Comparison of ENCODE assay signal across 24 cellular contexts in the genomic region with DNA sequence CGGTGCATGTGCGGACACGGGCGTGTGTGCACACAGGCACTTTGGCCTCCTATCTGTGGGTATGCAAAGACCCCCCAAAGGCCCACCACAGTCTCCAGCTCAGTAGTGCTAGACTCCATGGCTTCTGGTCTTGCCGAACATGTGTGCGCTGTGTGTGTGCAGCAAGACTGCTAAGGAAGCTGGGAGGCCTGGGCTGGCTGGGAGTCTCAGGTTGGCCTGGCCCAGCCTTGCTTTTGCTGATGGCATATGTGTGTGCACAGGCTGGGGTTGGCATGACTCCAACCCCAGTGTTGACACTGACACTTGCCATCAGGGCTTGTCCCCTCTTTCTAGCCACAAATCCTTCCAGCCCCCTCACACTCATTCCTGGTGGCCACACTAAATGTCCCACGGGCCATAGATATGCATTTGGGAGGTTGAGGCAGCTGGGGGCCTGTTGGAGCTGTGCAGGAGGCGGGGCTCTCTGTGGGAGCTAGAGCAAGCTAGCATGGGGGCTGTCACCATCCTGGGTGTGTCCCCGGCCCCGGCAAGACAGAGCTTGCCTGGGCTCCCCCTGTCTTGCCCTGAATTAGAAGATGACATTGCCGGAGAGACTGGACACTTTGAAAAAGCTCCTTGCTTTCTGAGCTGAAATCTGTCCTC.
DNase-seq lines count a peak whose midpoint lies in the region; ATAC-seq, FAIRE-seq and TF ChIP-seq lines count a peak whose summit lies in the region.
"Had no signal": no experiment of that assay in that cellular context is flagged by ENCODE, and none has a peak within 500 bp of the region (broad histone marks: within the 10 kb centered on the region; RNA-seq: fewer than 3 reads in every experiment).

No MANE protein-coding gene starts in this region.

- no peak for TF ChIP-seq RAD21 in IMR-90 (IDR thresholded peaks at IDR 0.05; ENCODE audit: low read length)
- no peak for TF ChIP-seq RAD21 in HepG2 (CRISPR knock-in tag; IDR thresholded peaks at IDR 0.05)

- BruUV-seq in IMR-90 (replicated peaks; lab: Mats Ljungman, UMichigan) (no TSS peak), HepG2 (replicated peaks; lab: Mats Ljungman, UMichigan) (no TSS peak)

- H3K14ac ChIP-seq in IMR-90 (replicated peaks; ENCODE audit: low read depth, low read length), result no peak overlapping the region

- no peak overlapping the region for H3K56ac ChIP-seq in IMR-90 (ENCODE audit: extremely low read depth, insufficient read depth, low read length)

- H2AFZ ChIP-seq in IMR-90 (replicated peaks; ENCODE audit: low read length, poor library complexity) (no peak overlapping the region), HepG2 (ENCODE audit: low read length) (no peak overlapping the region)

- peak overlapping the region; percentile 28 for H2AK9ac ChIP-seq in IMR-90 (replicated peaks; ENCODE audit: low read depth, low read length, poor library complexity)

- no CpG with 5 or more reads among the region's 11 CpGs for WGBS in IMR-90 (ENCODE audit: extremely low coverage in 2 of 2, insufficient read length in 1 of 2), 2 experiments
- WGBS in HepG2 (ENCODE audit: low lambda C conversion rate), result 57% methylated on average over 1 of the region's 11 CpGs
- 82 to 96% (median 83%) methylated on average over 7 to 11 of the region's 11 CpGs for WGBS in stomach, 5 donors

- CTCF ChIA-PET in IMR-90 (lab: Yijun Ruan, JAX) (no interaction called here), HepG2 (lab: Yijun Ruan, JAX; ENCODE audit: low intra/inter-chr PET ratio, low total read pairs) (no interaction called here)

- peak; percentile 25 for ATAC-seq in activated naive CD8-positive, alpha-beta T cell treated with anti-CD3 and anti-CD28 coated beads, Interleukin-2, amount 50 U/mL, for 24 hours
- no peak for ATAC-seq in IMR-90 (ENCODE audit: low read depth)
- ATAC-seq in RWPE2 (ENCODE audit: low read depth), result no peak
- no peak for ATAC-seq in HepG2
- ATAC-seq: PC-3, T-helper 17 cell had no signal

- TF ChIP-seq EP300 in HepG2 (IDR thresholded peaks at IDR 0.05; ENCODE audit: low read depth in 2 of 2, low read length in 2 of 2) (no peak), HepG2 (CRISPR knock-in tag; IDR thresholded peaks at IDR 0.05; ENCODE audit: borderline replicate concordance) (no peak), stomach (IDR thresholded peaks at IDR 0.05) (no peak)

- no peak overlapping the region for H3K4ac ChIP-seq in IMR-90 (ENCODE audit: low read depth, low read length)

- H3K27ac ChIP-seq in IMR-90 (ENCODE audit: insufficient read depth, low read length), result no peak overlapping the region
- H3K27ac ChIP-seq in RWPE2 (ENCODE audit: poor library complexity, severe bottlenecking), result no peak overlapping the region
- H3K27ac ChIP-seq in HepG2 (ENCODE audit: extremely low read length, insufficient read depth, low read length), result no peak overlapping the region
- no peak overlapping the region for H3K27ac ChIP-seq in stomach
- H3K27ac ChIP-seq: SJCRH30 had no signal

- no peak overlapping the region for H3K27ac Mint-ChIP-seq in activated naive CD8-positive, alpha-beta T cell treated with anti-CD3 and anti-CD28 coated beads, Interleukin-2, amount 50 U/mL, for 24 hours
- no peak overlapping the region for H3K27ac Mint-ChIP-seq in activated naive CD8-positive, alpha-beta T cell treated with anti-CD3 and anti-CD28 coated beads for 36 hours
- H3K27ac Mint-ChIP-seq: T-helper 17 cell had no signal

- H3K27me3 ChIP-seq in IMR-90 (ENCODE audit: control insufficient read depth, insufficient read depth, low read length) (peaks cover 16% of the 10 kb centered on the region; the same call in 1 of the 2 replicates), RWPE2 (ENCODE audit: insufficient read depth, poor library complexity, severe bottlenecking) (no peaks in the 10 kb centered on the region), HepG2 (ENCODE audit: control insufficient read depth in 1 of 2, insufficient read depth in 2 of 2, low read length in 2 of 2) (peaks cover 8 to 31% of the 10 kb centered on the region in 2 experiments; a peak in 4 of 5 replicates), stomach (peaks cover 0 to 16% (median 0%) of the 10 kb centered on the region in 3 donors)
- H3K27me3 ChIP-seq: SJCRH30 had no signal

- TF ChIP-seq POLR2A in IMR-90 (IDR thresholded peaks at IDR 0.05; ENCODE audit: low read depth, low read length), result no peak
- no peak for TF ChIP-seq POLR2A in HepG2 (IDR thresholded peaks at IDR 0.05; ENCODE audit: insufficient read depth in 1 of 2, low read depth in 2 of 2, low read length in 2 of 2)
- TF ChIP-seq POLR2A in stomach (IDR thresholded peaks at IDR 0.05), result no peak

- H2BK5ac ChIP-seq in IMR-90 (ENCODE audit: low read depth, low read length, poor library complexity, severe bottlenecking), result no peak overlapping the region

- no peak overlapping the region for H3K18ac ChIP-seq in IMR-90 (ENCODE audit: low read depth, low read length)

- H3K79me2 ChIP-seq in HepG2 (ENCODE audit: insufficient read depth, low read length), result no peaks in the 10 kb centered on the region

- no peaks in the 10 kb centered on the region for H3K4me1 Mint-ChIP-seq in activated naive CD8-positive, alpha-beta T cell treated with anti-CD3 and anti-CD28 coated beads, Interleukin-2, amount 50 U/mL, for 24 hours
- H3K4me1 Mint-ChIP-seq in activated naive CD8-positive, alpha-beta T cell treated with anti-CD3 and anti-CD28 coated beads for 36 hours, result no peaks in the 10 kb centered on the region
- H3K4me1 Mint-ChIP-seq: CD8-positive, alpha-beta memory T cell; T-helper 17 cell had no signal

- POLR2A ChIA-PET in IMR-90 (lab: Charles Lee; ENCODE audit: unreplicated experiment), result no interaction called here
- POLR2A ChIA-PET in HepG2 (lab: Yijun Ruan, JAX), result no interaction called here

- H4K91ac ChIP-seq in IMR-90 (ENCODE audit: insufficient read depth, low read depth, low read length), result no peak overlapping the region

- no peaks in the 10 kb centered on the region for H3K4me1 ChIP-seq in IMR-90 (ENCODE audit: control insufficient read depth, insufficient read depth, low read length)
- peaks cover 1% of the 10 kb centered on the region for H3K4me1 ChIP-seq in RWPE2 (ENCODE audit: insufficient read depth, poor library complexity, severe bottlenecking)
- H3K4me1 ChIP-seq in HepG2 (ENCODE audit: insufficient read depth, low read length), result no peaks in the 10 kb centered on the region
- H3K4me1 ChIP-seq in stomach, result no peaks in the 10 kb centered on the region
- H3K4me1 ChIP-seq: SJCRH30 had no signal

- H3K9me3 ChIP-seq in IMR-90 (ENCODE audit: control insufficient read depth, insufficient read depth, low read length), result no peaks in the 10 kb centered on the region
- H3K9me3 ChIP-seq in RWPE2 (ENCODE audit: severe bottlenecking), result no peaks in the 10 kb centered on the region
- no peaks in the 10 kb centered on the region for H3K9me3 ChIP-seq in HepG2 (ENCODE audit: low read length)
- H3K9me3 ChIP-seq in stomach, result no peaks in the 10 kb centered on the region
- H3K9me3 ChIP-seq: SJCRH30 had no signal

- no peak overlapping the region for H3K4me3 ChIP-seq in IMR-90 (ENCODE audit: insufficient read depth, low read depth, low read length)
- no peak overlapping the region for H3K4me3 ChIP-seq in RWPE2 (ENCODE audit: severe bottlenecking)
- H3K4me3 ChIP-seq in HepG2 (replicated peaks in 1 of 3; ENCODE audit: insufficient read depth in 1 of 3, low read depth in 2 of 3, low read length in 3 of 3), result no peak overlapping the region
- H3K4me3 ChIP-seq in stomach, result no peak overlapping the region
- H3K4me3 ChIP-seq: SJCRH30 had no signal

- dilution Hi-C loops in IMR-90 (cut with HindIII; ENCODE audit: low sequenced_read_pairs, unreplicated experiment), result no loop called here

- H3K9ac ChIP-seq in IMR-90 (ENCODE audit: low read depth, low read length) (no peak overlapping the region), HepG2 (ENCODE audit: insufficient read depth, low read depth, low read length) (no peak overlapping the region)

- no peak overlapping the region for H3K4me2 ChIP-seq in IMR-90 (ENCODE audit: low read depth, low read length)
- no peak overlapping the region for H3K4me2 ChIP-seq in HepG2 (ENCODE audit: low read depth, low read length)

- H4K20me1 ChIP-seq in IMR-90 (ENCODE audit: insufficient read depth, low read length), result no peaks in the 10 kb centered on the region
- H4K20me1 ChIP-seq in HepG2 (ENCODE audit: insufficient read depth, low read length), result no peaks in the 10 kb centered on the region

- no peaks in the 10 kb centered on the region for H3K36me3 ChIP-seq in IMR-90 (ENCODE audit: control insufficient read depth, insufficient read depth, low read length)
- no peaks in the 10 kb centered on the region for H3K36me3 ChIP-seq in RWPE2 (ENCODE audit: low read depth)
- H3K36me3 ChIP-seq in HepG2 (replicated peaks in 1 of 2; ENCODE audit: control insufficient read depth in 1 of 2, insufficient read depth in 2 of 2, low read length in 2 of 2), result no peaks in the 10 kb centered on the region
- H3K36me3 ChIP-seq in stomach, result no peaks in the 10 kb centered on the region
- H3K36me3 ChIP-seq: SJCRH30 had no signal

- no peak overlapping the region for H4K5ac ChIP-seq in IMR-90 (ENCODE audit: low read depth, low read length)

- no peak overlapping the region for H2AK5ac ChIP-seq in IMR-90 (ENCODE audit: low read depth, low read length)

- no peak overlapping the region for H3K4me3 Mint-ChIP-seq in activated naive CD8-positive, alpha-beta T cell treated with anti-CD3 and anti-CD28 coated beads, Interleukin-2, amount 50 U/mL, for 24 hours
- H3K4me3 Mint-ChIP-seq in activated naive CD8-positive, alpha-beta T cell treated with anti-CD3 and anti-CD28 coated beads for 36 hours, result no peak overlapping the region
- H3K4me3 Mint-ChIP-seq: CD8-positive, alpha-beta memory T cell; T-helper 17 cell had no signal

- H3K9me3 Mint-ChIP-seq in activated naive CD8-positive, alpha-beta T cell treated with anti-CD3 and anti-CD28 coated beads, Interleukin-2, amount 50 U/mL, for 24 hours, result no peaks in the 10 kb centered on the region
- H3K9me3 Mint-ChIP-seq in activated naive CD8-positive, alpha-beta T cell treated with anti-CD3 and anti-CD28 coated beads for 36 hours, result no peaks in the 10 kb centered on the region
- H3K9me3 Mint-ChIP-seq: CD8-positive, alpha-beta memory T cell had no signal

- no peak overlapping the region for H3K23ac ChIP-seq in IMR-90 (ENCODE audit: low read depth, low read length)

- H2BK20ac ChIP-seq in IMR-90 (ENCODE audit: low read depth, low read length), result no peak overlapping the region

- FAIRE-seq in HepG2 (lab: Jason Lieb, UNC), result no peak
- FAIRE-seq: H54, HTR-8/SVneo had no signal

- H3K36me3 Mint-ChIP-seq in activated naive CD8-positive, alpha-beta T cell treated with anti-CD3 and anti-CD28 coated beads, Interleukin-2, amount 50 U/mL, for 24 hours (ENCODE audit: low read depth), result no peaks in the 10 kb centered on the region
- no peaks in the 10 kb centered on the region for H3K36me3 Mint-ChIP-seq in activated naive CD8-positive, alpha-beta T cell treated with anti-CD3 and anti-CD28 coated beads for 36 hours
- H3K36me3 Mint-ChIP-seq: CD8-positive, alpha-beta memory T cell had no signal

- intact Hi-C loops in IMR-90 (cut with micrococcal nuclease) (no loop called here), posterior vena cava (cut with DNase I) (no loop called here), HepG2 (cut with micrococcal nuclease; ENCODE audit: unreplicated experiment) (no loop called here), stomach (cut with DNase I; ENCODE audit: low total_unique reads) (no loop called here)

- no peak overlapping the region for H2BK15ac ChIP-seq in IMR-90 (ENCODE audit: low read depth, low read length)

- H3K9me1 ChIP-seq in IMR-90 (ENCODE audit: insufficient read depth, low read length), result no peaks in the 10 kb centered on the region

- no peak overlapping the region for H4K8ac ChIP-seq in IMR-90 (ENCODE audit: low read depth in 2 of 2, low read length in 2 of 2)

- no peaks in the 10 kb centered on the region for H3K27me3 Mint-ChIP-seq in activated naive CD8-positive, alpha-beta T cell treated with anti-CD3 and anti-CD28 coated beads, Interleukin-2, amount 50 U/mL, for 24 hours
- peaks cover 19% of the 10 kb centered on the region for H3K27me3 Mint-ChIP-seq in activated naive CD8-positive, alpha-beta T cell treated with anti-CD3 and anti-CD28 coated beads for 36 hours

- in situ Hi-C loops in IMR-90 (cut with MboI; ENCODE audit: low sequenced_read_pairs), result no loop called here
- in situ Hi-C loops in HepG2 (cut with HindIII; ENCODE audit: extremely low pct_ligation_motif_present, low pct_unique_long_range_greater_than_20kb), result no loop called here

- no peaks in the 10 kb centered on the region for H3K79me1 ChIP-seq in IMR-90 (ENCODE audit: low read depth in 1 of 2, low read length in 2 of 2)

- DNase-seq in activated naive CD8-positive, alpha-beta T cell treated with anti-CD3 and anti-CD28 coated beads, Interleukin-2, amount 50 U/mL, for 24 hours, result no peak
- DNase-seq in activated naive CD8-positive, alpha-beta T cell treated with anti-CD3 and anti-CD28 coated beads for 36 hours, result no peak
- DNase-seq in IMR-90, result no peak
- DNase-seq in RWPE2 (ENCODE audit: low spot score), result peak; percentile 48
- DNase-seq in posterior vena cava (ENCODE audit: low spot score), result peak; percentile 73
- DNase-seq in SKM-1 (lab: John Stamatoyannopoulos, UW; ENCODE audit: unreplicated experiment), result no peak
- DNase-seq in HepG2 (ENCODE audit: low spot score), result no peak
- DNase-seq in stomach, result no peak
- DNase-seq: C1 segment of cervical spinal cord, DND-41, Kasumi-1, MM.1S, NCI-H1092 treated with DMSO at 0.1 percent for 48 hours, NCI-H1694, NCI-H2081 treated with DMSO at 0.1 percent for 48 hours, NCI-H226, NCI-H82, PC-3, RPMI8226, SJCRH30, T-helper 17 cell had no signal

- no peak overlapping the region for H2BK120ac ChIP-seq in IMR-90 (ENCODE audit: low read depth, low read length)

- TF ChIP-seq CTCF in IMR-90 (conservative IDR thresholded peaks at IDR 0.05; ENCODE audit: low read depth, low read length), result no peak
- no peak for TF ChIP-seq CTCF in RWPE2 (IDR thresholded peaks at IDR 0.05; ENCODE audit: poor library complexity, severe bottlenecking)
- no peak for TF ChIP-seq CTCF in HepG2 (CRISPR knock-in tag; IDR thresholded peaks at IDR 0.05)
- TF ChIP-seq CTCF in stomach (IDR thresholded peaks at IDR 0.05), result no peak

Comparison
In these comparisons a context has a peak if more than half of its experiments do, and no peak if none do; other contexts are left out.
1. DNase-seq: peak in RWPE2 (single experiment) and posterior vena cava (single experiment); none in activated naive CD8-positive, alpha-beta T cell treated with anti-CD3 and anti-CD28 coated beads, Interleukin-2, amount 50 U/mL, for 24 hours (single experiment), activated naive CD8-positive, alpha-beta T cell treated with anti-CD3 and anti-CD28 coated beads for 36 hours (single experiment), IMR-90 (single experiment), SKM-1 (single experiment), HepG2 (single experiment) and stomach (single experiment).